In the genomic region with DNA sequence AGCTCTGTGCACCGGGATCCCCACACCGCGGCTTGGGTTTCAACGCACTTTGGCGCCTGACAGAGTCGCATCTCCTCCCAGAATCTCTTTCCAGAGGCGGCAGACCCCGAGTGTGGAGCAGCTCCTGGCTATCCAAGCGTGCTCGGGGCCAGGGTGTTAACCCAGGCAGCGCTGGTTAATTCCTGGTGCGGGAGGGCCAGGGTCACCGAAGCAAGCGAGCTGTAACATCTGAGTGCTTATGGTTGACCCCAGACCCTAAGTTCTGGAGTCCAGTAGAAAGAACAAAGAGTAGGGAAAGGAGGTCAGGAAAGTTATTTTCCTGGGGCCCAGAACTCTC, we compare ENCODE assay signal across 10 cellular contexts. TPM values are rescaled to one million over a fixed set of nuclear protein-coding genes. Genes with fewer than 3 reads are reported as not detected.
DNase-seq lines count a peak whose midpoint lies in the region; ATAC-seq and TF ChIP-seq lines count a peak whose summit lies in the region.
"Had no signal": no experiment of that assay in that cellular context is flagged by ENCODE, and none has a peak within 500 bp of the region (broad histone marks: within the 10 kb centered on the region; RNA-seq: fewer than 3 reads in every experiment).

No MANE protein-coding gene starts in this region.

- WGBS in esophagus, 2 donors: 28% methylated on average over 14 of the region's 14 CpGs

- H3K4me1 Mint-ChIP-seq in nephron: peaks cover 64% of the 10 kb centered on the region

- peak overlapping the region; percentile 91 to 93 (median 91) for H3K4me3 Mint-ChIP-seq in nephron

- no peaks in the 10 kb centered on the region for H3K9me3 ChIP-seq in left ventricle myocardium inferior (replicated peaks)
- H3K9me3 ChIP-seq in esophagus (ENCODE audit: control insufficient read depth in 2 of 2, insufficient read depth in 1 of 2, low read depth in 1 of 2, low read length in 1 of 2): no peaks in the 10 kb centered on the region
- H3K9me3 ChIP-seq in vagina: no peaks in the 10 kb centered on the region
- H3K9me3 ChIP-seq: neutrophil had no signal

- H3K4me3 ChIP-seq in left ventricle myocardium inferior: peak overlapping the region; percentile 78
- peak overlapping the region; percentile 24 to 57 for H3K4me3 ChIP-seq in esophagus (ENCODE audit: low read depth in 1 of 2, low read length in 2 of 2)
- H3K4me3 ChIP-seq in vagina: peak overlapping the region; percentile 53 to 56

- no peak for ATAC-seq in left cardiac atrium

- TF ChIP-seq CTCF in left ventricle myocardium inferior (IDR thresholded peaks at IDR 0.05; ENCODE audit: borderline replicate concordance) (no peak), nephron (IDR thresholded peaks at IDR 0.05; ENCODE audit: unreplicated experiment in 3 of 3) (no peak), vagina (IDR thresholded peaks at IDR 0.05) (no peak)

- TF ChIP-seq POLR2A in vagina (IDR thresholded peaks at IDR 0.05): no peak

- peaks cover 74% of the 10 kb centered on the region for H3K27me3 ChIP-seq in left ventricle myocardium inferior (ENCODE audit: low read depth)
- H3K27me3 ChIP-seq in esophagus (ENCODE audit: control insufficient read depth in 1 of 2, insufficient read depth in 2 of 2, low read length in 2 of 2): peaks cover 5 to 7% of the 10 kb centered on the region in 2 donors
- H3K27me3 ChIP-seq in vagina: no peaks in the 10 kb centered on the region

- H3K36me3 ChIP-seq in left ventricle myocardium inferior (no peaks in the 10 kb centered on the region), esophagus (ENCODE audit: control insufficient read depth in 2 of 2, insufficient read depth in 2 of 2, low read length in 1 of 2) (no peaks in the 10 kb centered on the region), vagina (no peaks in the 10 kb centered on the region)
- H3K36me3 ChIP-seq: neutrophil had no signal

- peak overlapping the region; percentile 79 for H3K27ac ChIP-seq in left ventricle myocardium inferior (replicated peaks)
- H3K27ac ChIP-seq in esophagus (ENCODE audit: low read depth in 2 of 2, low read length in 1 of 2): peak overlapping the region; percentile 69 to 74
- H3K27ac ChIP-seq in vagina: peak overlapping the region; percentile 76
- H3K27ac ChIP-seq: neutrophil had no signal

- DNase-seq in left ventricle myocardium inferior (no peak), left cardiac atrium (no peak), vagina (ENCODE audit: extremely low spot score in 2 of 2) (no peak), LoVo (ENCODE audit: low spot score) (no peak), pons (ENCODE audit: low spot score) (no peak), NCI-H524 treated with DMSO at 0.1 percent for 48 hours (lab: John Stamatoyannopoulos, UW) (no peak)
- DNase-seq: activated CD8-positive, alpha-beta memory T cell treated with anti-CD3 and anti-CD28 coated beads, Interleukin-2, amount 50 U/mL, for 48 hours had no signal

- H3K9me3 Mint-ChIP-seq in nephron: no peaks in the 10 kb centered on the region

- peaks cover 99% of the 10 kb centered on the region for H3K27me3 Mint-ChIP-seq in nephron (ENCODE audit: low read depth)

- H3K27ac Mint-ChIP-seq in nephron: peak overlapping the region; percentile 18 to 44 (median 18)

- intact Hi-C loops in left ventricle myocardium inferior (cut with micrococcal nuclease): no loop called here
- intact Hi-C loops in left cardiac atrium (cut with DNase I): loop anchor here in 1 of 2 donors (10.0 kb wide), 3 partner anchors 324 to 474 kb away; no protein-coding TSS in a partner anchor
- intact Hi-C loops in vagina (cut with DNase I): no loop called here

- peaks cover 58% of the 10 kb centered on the region for H3K4me1 ChIP-seq in left ventricle myocardium inferior
- H3K4me1 ChIP-seq in esophagus (ENCODE audit: control insufficient read depth in 2 of 2, insufficient read depth in 2 of 2, low read length in 1 of 2): peaks cover 7 to 18% of the 10 kb centered on the region in 2 donors
- peaks cover 29% of the 10 kb centered on the region for H3K4me1 ChIP-seq in vagina

- peaks cover 28% of the 10 kb centered on the region for H3K36me3 Mint-ChIP-seq in nephron (ENCODE audit: low read depth)

RNA-seq across cellular contexts. Expression of gene OSR1, which starts 0.6 kb away (rescaled TPM):
- total RNA-seq in left ventricle myocardium inferior (2.7 TPM), left cardiac atrium (10 to 100 TPM; 59.7 to 67.9 TPM), vagina (5.9 TPM)
- 1 to 10 TPM; 1.1 to 1.7 TPM for polyA plus RNA-seq in esophagus
